7 cellular contexts compared by ENCODE assay signal in the genomic region with DNA sequence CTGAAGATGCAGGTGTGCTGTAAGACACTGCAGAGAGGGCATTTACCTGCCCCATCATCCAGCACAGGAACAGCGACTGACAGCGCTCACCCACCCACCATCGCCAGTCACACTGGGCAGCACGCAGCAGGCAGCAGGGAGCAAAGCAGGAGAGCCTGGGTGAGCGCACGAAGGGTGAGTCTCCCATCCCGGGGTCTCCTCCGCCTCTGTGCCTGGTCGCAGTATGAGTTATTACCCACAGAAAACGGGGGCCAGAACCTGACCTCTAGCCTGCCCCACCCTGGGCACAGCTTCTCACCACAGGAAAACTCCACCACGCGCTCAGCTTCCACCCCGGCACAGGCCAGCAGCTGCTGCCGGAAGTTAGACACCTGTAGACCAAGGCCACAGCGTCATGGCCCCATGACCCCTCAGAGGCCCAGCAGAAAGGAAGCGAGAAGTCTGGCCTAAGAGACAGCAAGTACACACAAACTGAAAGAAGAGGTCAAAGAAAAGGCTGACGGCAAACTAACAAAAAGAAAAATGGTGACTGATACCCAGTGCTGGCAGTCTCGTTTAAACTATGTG.
DNase-seq lines count a peak whose midpoint lies in the region; ATAC-seq and TF ChIP-seq lines count a peak whose summit lies in the region.
"Not testable (repeated sequence)": the region's sequence is repeated elsewhere in the genome, so short reads cannot be mapped to it uniquely, and the experiment has no call there.

No MANE protein-coding gene starts in this region.

- H3K4me1 Mint-ChIP-seq in nephron progenitor cell: not testable (repeated sequence)

- H3K4me1 ChIP-seq in Peyer's patch: not testable (repeated sequence)

- peak overlapping the region; percentile 61 for H3K27ac Mint-ChIP-seq in nephron progenitor cell

- not testable (repeated sequence) for H3K27me3 Mint-ChIP-seq in nephron progenitor cell (ENCODE audit: low read depth, poor library complexity)

- not testable (repeated sequence) for H3K4me3 Mint-ChIP-seq in nephron progenitor cell

- not testable (repeated sequence) for H3K4me3 ChIP-seq in GM12865 (ENCODE audit: low read depth, low read length); Peyer's patch

- TF ChIP-seq CTCF in GM12865 (IDR thresholded peaks at IDR 0.05; ENCODE audit: insufficient read depth, low read depth, low read length, missing control alignments); Peyer's patch (IDR thresholded peaks at IDR 0.05); nephron progenitor cell (IDR thresholded peaks at IDR 0.05): not testable (repeated sequence)

- not testable (repeated sequence) for H3K9me3 ChIP-seq in Peyer's patch

- not testable (repeated sequence) for TF ChIP-seq POLR2A in Peyer's patch (IDR thresholded peaks at IDR 0.05)

- ATAC-seq in GM19351 (IDR thresholded peaks at IDR 0.05; ENCODE audit: unreplicated experiment) (peak; percentile 82), GM21576 (IDR thresholded peaks at IDR 0.05; ENCODE audit: unreplicated experiment) (peak; percentile 61), HG02885 (IDR thresholded peaks at IDR 0.05; ENCODE audit: poor library complexity, unreplicated experiment) (peak; percentile 82)

- not testable (repeated sequence) for H3K36me3 Mint-ChIP-seq in nephron progenitor cell (ENCODE audit: low read depth)

- H3K9me3 Mint-ChIP-seq in nephron progenitor cell: not testable (repeated sequence)

- H3K27ac ChIP-seq in Peyer's patch: peak overlapping the region in 1 of 4 donors; percentile 10

- DNase-seq in GM12865 (ENCODE audit: low read depth) (peak; percentile 59), Peyer's patch (peak; percentile 23 to 65 (median 24)), ecto neural progenitor cell (ENCODE audit: low spot score) (peak; percentile 17)
- DNase-seq in nephron progenitor cell: not testable (repeated sequence)

- H3K27me3 ChIP-seq in Peyer's patch: not testable (repeated sequence)

- H3K36me3 ChIP-seq in Peyer's patch: not testable (repeated sequence)
